27 cellular contexts compared by ENCODE assay signal in genomic region chr12:69511016-69511415, GRCh38.
"Had no signal": no experiment of that assay in that cellular context is flagged by ENCODE, and none has a peak within 500 bp of the region (broad histone marks: within the 10 kb centered on the region; RNA-seq: fewer than 3 reads in every experiment).

No MANE protein-coding gene starts in this region.

- ATAC-seq: activated CD8-positive, alpha-beta T cell treated with anti-CD3 and anti-CD28 coated beads for 36 hours; activated T-cell treated with anti-CD3 and anti-CD28 coated beads, Interleukin-2, amount 50 U/mL, for 72 hours; activated T-helper 17 cell treated with anti-CD3 and anti-CD28 coated beads, Interleukin-2, amount 50 U/mL, for 72 hours had no signal

- H3K9me3 Mint-ChIP-seq: activated CD4-positive, alpha-beta T cell treated with anti-CD3 and anti-CD28 coated beads, Interleukin-2, amount 10 ng/mL, durations not matched to agents 24 days and 14 days; activated CD8-positive, alpha-beta T cell treated with anti-CD3 and anti-CD28 coated beads for 36 hours; activated naive CD8-positive, alpha-beta T cell treated with anti-CD3 and anti-CD28 coated beads for 36 hours; activated T-cell treated with anti-CD3 and anti-CD28 coated beads, Interleukin-2, amount 50 U/mL, for 72 hours; activated T-helper 17 cell treated with anti-CD3 and anti-CD28 coated beads, Interleukin-2, amount 50 U/mL, for 72 hours; central memory CD8-positive, alpha-beta T cell had no signal

- H3K27ac Mint-ChIP-seq: activated CD4-positive, alpha-beta T cell treated with anti-CD3 and anti-CD28 coated beads, Interleukin-2, amount 10 ng/mL, durations not matched to agents 24 days and 14 days; activated CD8-positive, alpha-beta T cell treated with anti-CD3 and anti-CD28 coated beads for 36 hours; activated naive CD8-positive, alpha-beta T cell treated with anti-CD3 and anti-CD28 coated beads for 36 hours; activated T-cell treated with anti-CD3 and anti-CD28 coated beads, Interleukin-2, amount 50 U/mL, for 72 hours; activated T-helper 17 cell treated with anti-CD3 and anti-CD28 coated beads, Interleukin-2, amount 50 U/mL, for 72 hours had no signal

- DNase-seq: activated CD4-positive, alpha-beta T cell treated with anti-CD3 and anti-CD28 coated beads, Interleukin-2, amount 10 ng/mL, durations not matched to agents 24 days and 14 days; activated CD4-positive, alpha-beta T cell treated with anti-CD3 and anti-CD28 coated beads, Interleukin-2, amount 50 U/mL, for 4 hours; activated CD8-positive, alpha-beta T cell treated with anti-CD3 and anti-CD28 coated beads for 36 hours; activated effector memory CD4-positive, alpha-beta T cell treated with anti-CD3 and anti-CD28 coated beads, Interleukin-2, amount 50 U/mL, for 16 hours; activated naive CD4-positive, alpha-beta T cell; activated naive CD4-positive, alpha-beta T cell treated with anti-CD3 and anti-CD28 coated beads, Interleukin-2, amount 50 U/mL, for 16 hours; activated naive CD8-positive, alpha-beta T cell treated with anti-CD3 and anti-CD28 coated beads for 36 hours; activated T-cell treated with anti-CD3 and anti-CD28 coated beads, Interleukin-2, amount 50 U/mL, for 1 hour; activated T-cell treated with anti-CD3 and anti-CD28 coated beads, Interleukin-2, amount 50 U/mL, for 72 hours; amniotic stem cell; aorta; NCI-H146; NCI-H2081 treated with DMSO at 0.1 percent for 48 hours; NCI-H2171; NCI-H510A; NCI-H526 treated with DMSO at 0.1 percent for 48 hours; NCI-H82; NK-92 treated with Interleukin-12 subunit alpha and Interleukin-12 subunit beta, amount 100 ng/mL, for 24 hours; PC-9; SIG-M5; T1000 had no signal

- H3K4me2 ChIP-seq: PC-9 had no signal

- H3K4me3 Mint-ChIP-seq: activated CD4-positive, alpha-beta T cell treated with anti-CD3 and anti-CD28 coated beads, Interleukin-2, amount 10 ng/mL, durations not matched to agents 24 days and 14 days; activated CD8-positive, alpha-beta T cell treated with anti-CD3 and anti-CD28 coated beads for 36 hours; activated naive CD8-positive, alpha-beta T cell treated with anti-CD3 and anti-CD28 coated beads for 36 hours; activated T-cell treated with anti-CD3 and anti-CD28 coated beads, Interleukin-2, amount 50 U/mL, for 72 hours; activated T-helper 17 cell treated with anti-CD3 and anti-CD28 coated beads, Interleukin-2, amount 50 U/mL, for 72 hours; central memory CD8-positive, alpha-beta T cell had no signal

- H3K27me3 Mint-ChIP-seq: activated CD4-positive, alpha-beta T cell treated with anti-CD3 and anti-CD28 coated beads, Interleukin-2, amount 10 ng/mL, durations not matched to agents 24 days and 14 days; activated CD8-positive, alpha-beta T cell treated with anti-CD3 and anti-CD28 coated beads for 36 hours; activated naive CD8-positive, alpha-beta T cell treated with anti-CD3 and anti-CD28 coated beads for 36 hours; activated T-helper 17 cell treated with anti-CD3 and anti-CD28 coated beads, Interleukin-2, amount 50 U/mL, for 72 hours; central memory CD8-positive, alpha-beta T cell had no signal

- H3K36me3 ChIP-seq: cardiac muscle cell had no signal

- H3K4me3 ChIP-seq: cardiac muscle cell, coronary artery, PC-9 had no signal

- H3K27me3 ChIP-seq: cardiac muscle cell had no signal

- H3K27ac ChIP-seq: coronary artery, PC-9, RWPE1 had no signal

- H2AFZ ChIP-seq: PC-9 had no signal

- FAIRE-seq: RCC 7860 had no signal
